In the genomic region with DNA sequence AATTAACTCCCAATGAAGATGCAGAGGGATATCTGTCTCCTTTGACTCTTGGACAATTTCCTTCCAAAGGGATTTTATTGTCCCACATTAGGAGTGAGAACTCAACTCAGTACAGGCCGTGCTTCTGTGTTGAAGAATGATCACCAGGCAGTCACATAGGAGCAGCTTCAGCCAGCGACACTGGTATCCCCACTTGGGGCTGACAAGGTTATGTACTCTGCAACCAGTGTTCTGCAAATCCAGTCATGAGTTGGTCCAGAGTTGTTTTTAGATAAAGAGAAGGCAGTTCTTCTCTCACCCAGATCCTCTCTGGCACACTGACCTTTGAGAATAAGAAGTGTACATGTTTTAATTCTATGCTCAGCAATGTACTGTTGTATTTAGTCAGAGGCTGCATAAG, we compare ENCODE assay signal across 23 cellular contexts.
"Had no signal": no experiment of that assay in that cellular context is flagged by ENCODE, and none has a peak within 500 bp of the region (broad histone marks: within the 10 kb centered on the region; RNA-seq: fewer than 3 reads in every experiment).

No MANE protein-coding gene starts in this region.

- DNase-seq: colonic mucosa; cortex of kidney; dermis blood vessel endothelial cell; dorsolateral prefrontal cortex; effector CD4-positive, alpha-beta T cell; effector CD8-positive, alpha-beta T cell; effector memory CD4-positive, alpha-beta T cell; effector memory CD8-positive, alpha-beta T cell; endodermal cell; erythroblast; esophagus squamous epithelium; foreskin fibroblast; foreskin keratinocyte; foreskin melanocyte; gastrocnemius medialis; glutamatergic neuron; head of caudate nucleus; heart left ventricle; heart right ventricle had no signal

- H3K27ac ChIP-seq: colonic mucosa, coronary artery, dorsolateral prefrontal cortex, epithelial cell of prostate, esophagus squamous epithelium, foreskin keratinocyte, gastrocnemius medialis, gastroesophageal sphincter, heart left ventricle, heart right ventricle had no signal

- H3K4me3 ChIP-seq: colonic mucosa, coronary artery, dorsolateral prefrontal cortex, esophagus squamous epithelium, gastrocnemius medialis, gastroesophageal sphincter, heart left ventricle, heart right ventricle had no signal

- H3K9me3 ChIP-seq: colonic mucosa, esophagus squamous epithelium, gastrocnemius medialis, gastroesophageal sphincter, heart left ventricle, heart right ventricle had no signal

- ATAC-seq: effector memory CD8-positive, alpha-beta T cell; esophagus mucosa; foreskin keratinocyte; gastrocnemius medialis; gastroesophageal sphincter; heart right ventricle had no signal

- H3K36me3 ChIP-seq: colonic mucosa, esophagus squamous epithelium, gastrocnemius medialis, gastroesophageal sphincter, heart left ventricle, heart right ventricle had no signal

- H3K4me1 ChIP-seq: colonic mucosa, esophagus squamous epithelium, gastrocnemius medialis, gastroesophageal sphincter, heart right ventricle had no signal

- H3K27me3 ChIP-seq: colonic mucosa, foreskin keratinocyte, gastrocnemius medialis had no signal
